8 cellular contexts compared by ENCODE assay signal in the genomic region with DNA sequence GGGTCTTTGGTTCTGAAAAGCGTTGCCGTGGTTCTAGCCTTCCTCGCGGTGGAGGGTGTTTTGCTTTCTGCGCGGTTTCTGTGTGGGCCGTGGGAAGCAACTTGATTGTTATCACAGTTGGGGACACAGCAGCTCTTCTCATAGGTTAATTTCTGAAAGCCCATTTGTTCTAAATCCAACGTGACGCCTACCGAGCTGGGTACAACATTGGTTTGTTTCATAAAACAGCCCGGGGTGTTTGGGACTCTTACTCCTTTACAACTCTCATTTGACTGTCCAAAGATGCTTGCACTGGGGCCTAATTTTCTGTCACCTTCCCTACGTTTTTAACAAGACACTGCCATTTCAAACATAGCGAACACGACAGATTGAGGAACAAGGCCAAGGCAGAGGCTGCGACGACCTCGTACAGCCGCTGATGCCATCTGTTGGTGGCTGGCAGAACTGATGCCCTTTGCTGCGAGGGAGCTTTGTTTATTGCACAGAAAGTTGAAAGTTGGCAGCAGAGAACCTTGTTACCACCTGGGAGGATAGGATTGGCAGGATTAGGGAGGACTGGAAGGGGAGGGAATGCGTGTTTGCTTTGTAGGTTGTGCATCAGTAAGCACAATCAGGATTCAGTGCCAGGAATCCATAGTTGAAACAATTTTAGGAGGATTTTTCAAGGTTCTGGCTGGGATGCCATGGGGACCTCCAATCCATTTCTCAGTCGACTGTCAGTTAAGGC.
DNase-seq lines count a peak whose midpoint lies in the region; ATAC-seq and TF ChIP-seq lines count a peak whose summit lies in the region.

No MANE protein-coding gene starts in this region.

- H3K36me3 Mint-ChIP-seq in activated CD4-positive, alpha-beta T cell treated with anti-CD3 and anti-CD28 coated beads, Interleukin-2, amount 10 ng/mL, durations not matched to agents 24 days and 14 days (ENCODE audit: low read depth): peaks cover 5% of the 10 kb centered on the region
- peaks cover 3% of the 10 kb centered on the region for H3K36me3 Mint-ChIP-seq in chondrocyte (ENCODE audit: low read depth)

- ATAC-seq in DND-41 (ENCODE audit: insufficient read depth, low read depth) (peak; percentile 98), HG03135 (IDR thresholded peaks at IDR 0.05; ENCODE audit: unreplicated experiment) (peak; percentile 79), left lung (peak; percentile 98)

- H3K79me2 ChIP-seq in DND-41 (ENCODE audit: insufficient read depth, low read length): no peaks in the 10 kb centered on the region

- H3K9me3 Mint-ChIP-seq in activated CD4-positive, alpha-beta T cell treated with anti-CD3 and anti-CD28 coated beads, Interleukin-2, amount 10 ng/mL, durations not matched to agents 24 days and 14 days: peaks cover 5% of the 10 kb centered on the region
- no peaks in the 10 kb centered on the region for H3K9me3 Mint-ChIP-seq in chondrocyte (ENCODE audit: low read depth)

- DNase-seq in DND-41 (peak; percentile 87), NCI-H524 (lab: John Stamatoyannopoulos, UW) (peak; percentile 74 to 81), chondrocyte (ENCODE audit: low spot score) (no peak), left lung (peak; percentile 80 to 87), OCI-M2 (lab: John Stamatoyannopoulos, UW; ENCODE audit: unreplicated experiment) (no peak)
- DNase-seq in activated CD4-positive, alpha-beta T cell treated with anti-CD3 and anti-CD28 coated beads, Interleukin-2, amount 10 ng/mL, durations not matched to agents 24 days and 14 days: peak; percentile 95
- peak; percentile 79 to 82 for DNase-seq in stimulated activated CD4-positive, alpha-beta T cell treated with anti-CD3 and anti-CD28 coated beads, Interleukin-4, amount 100 ng/mL, for 4 hours

- H3K4me3 ChIP-seq in DND-41 (ENCODE audit: low read depth in 1 of 2, low read length in 2 of 2) (no peak overlapping the region), left lung (no peak overlapping the region)

- peak overlapping the region; percentile 60 for H2AFZ ChIP-seq in DND-41 (ENCODE audit: low read depth, low read length)

- H3K9me3 ChIP-seq in DND-41 (ENCODE audit: insufficient read depth, low read length, severe bottlenecking) (no peaks in the 10 kb centered on the region), left lung (peaks cover 0 to 2% of the 10 kb centered on the region in 2 donors)

- peak overlapping the region; percentile 87 for H3K27ac Mint-ChIP-seq in activated CD4-positive, alpha-beta T cell treated with anti-CD3 and anti-CD28 coated beads, Interleukin-2, amount 10 ng/mL, durations not matched to agents 24 days and 14 days
- no peak overlapping the region for H3K27ac Mint-ChIP-seq in chondrocyte (ENCODE audit: unreplicated experiment)

- H3K27ac ChIP-seq in DND-41 (ENCODE audit: low read length) (peak overlapping the region; percentile 48), left lung (peak overlapping the region in 1 of 2 donors; percentile 20)

- H3K4me3 Mint-ChIP-seq in activated CD4-positive, alpha-beta T cell treated with anti-CD3 and anti-CD28 coated beads, Interleukin-2, amount 10 ng/mL, durations not matched to agents 24 days and 14 days: peak overlapping the region; percentile 69
- H3K4me3 Mint-ChIP-seq in chondrocyte (ENCODE audit: unreplicated experiment): no peak overlapping the region

- H3K27me3 ChIP-seq in DND-41 (ENCODE audit: insufficient read depth, low read length, poor library complexity) (no peaks in the 10 kb centered on the region), left lung (no peaks in the 10 kb centered on the region)

- no peaks in the 10 kb centered on the region for H3K27me3 Mint-ChIP-seq in activated CD4-positive, alpha-beta T cell treated with anti-CD3 and anti-CD28 coated beads, Interleukin-2, amount 10 ng/mL, durations not matched to agents 24 days and 14 days
- no peaks in the 10 kb centered on the region for H3K27me3 Mint-ChIP-seq in chondrocyte (ENCODE audit: low read depth)

- no peak overlapping the region; the same call in 1 of the 2 replicates for H3K4me2 ChIP-seq in DND-41 (ENCODE audit: insufficient read depth, low read length)

- intact Hi-C loops in activated CD4-positive, alpha-beta T cell treated with anti-CD3 and anti-CD28 coated beads, Interleukin-2, amount 10 ng/mL, durations not matched to agents 24 days and 14 days (cut with micrococcal nuclease): loop anchor here (1.0 to 2.0 kb wide), 8 partner anchors 15 to 213 kb away; a partner anchor contains a TSS
- intact Hi-C loops in left lung (cut with DNase I): loop anchor here in 1 of 2 donors (5.0 kb wide), 1 partner anchor 88 kb away; no protein-coding TSS in a partner anchor

- no peaks in the 10 kb centered on the region for H3K36me3 ChIP-seq in DND-41 (ENCODE audit: insufficient read depth, low read length)
- H3K36me3 ChIP-seq in left lung: no peaks in the 10 kb centered on the region

- H3K4me1 Mint-ChIP-seq in activated CD4-positive, alpha-beta T cell treated with anti-CD3 and anti-CD28 coated beads, Interleukin-2, amount 10 ng/mL, durations not matched to agents 24 days and 14 days: peaks cover 58% of the 10 kb centered on the region
- H3K4me1 Mint-ChIP-seq in chondrocyte (ENCODE audit: low read depth): peaks cover 4% of the 10 kb centered on the region

- peak; percentile 100 for TF ChIP-seq CTCF in DND-41 (IDR thresholded peaks at IDR 0.05; ENCODE audit: borderline replicate concordance, extremely low read depth, low read length, poor library complexity, severe bottlenecking)
- TF ChIP-seq CTCF in chondrocyte (IDR thresholded peaks at IDR 0.05): peak; percentile 88
- TF ChIP-seq CTCF in left lung (IDR thresholded peaks at IDR 0.05): peak; percentile 83 to 86

- H3K9ac ChIP-seq in DND-41 (ENCODE audit: low read depth, low read length): no peak overlapping the region

- H4K20me1 ChIP-seq in DND-41 (ENCODE audit: insufficient read depth, low read length): no peaks in the 10 kb centered on the region

- H3K4me1 ChIP-seq in DND-41 (ENCODE audit: insufficient read depth, low read length): peaks cover 12% of the 10 kb centered on the region
- H3K4me1 ChIP-seq in left lung: peaks cover 0 to 40% of the 10 kb centered on the region in 2 donors

Comparison
In these comparisons a context has a peak if more than half of its experiments do, and no peak if none do; other contexts are left out.
1. DNase-seq: peak in DND-41 (single experiment), NCI-H524 (2 of 2), activated CD4-positive, alpha-beta T cell treated with anti-CD3 and anti-CD28 coated beads, Interleukin-2, amount 10 ng/mL, durations not matched to agents 24 days and 14 days (single experiment), left lung (2 of 2) and stimulated activated CD4-positive, alpha-beta T cell treated with anti-CD3 and anti-CD28 coated beads, Interleukin-4, amount 100 ng/mL, for 4 hours (2 of 2); none in chondrocyte (single experiment) and OCI-M2 (single experiment).
2. Peak in every context shown above with its lines, with median percentiles within 50 percentile points of each other: ATAC-seq and CTCF ChIP-seq.